Comparison of ENCODE assay signal across 28 cellular contexts in genomic region chr5:109644829-109645228, GRCh38. TPM values are rescaled to one million over a fixed set of nuclear protein-coding genes. Genes with fewer than 3 reads are reported as not detected.
DNase-seq lines count a peak whose midpoint lies in the region; ATAC-seq, FAIRE-seq and TF ChIP-seq lines count a peak whose summit lies in the region.
"Had no signal": no experiment of that assay in that cellular context is flagged by ENCODE, and none has a peak within 500 bp of the region (broad histone marks: within the 10 kb centered on the region; RNA-seq: fewer than 3 reads in every experiment).

No MANE protein-coding gene starts in this region.

- no peak overlapping the region for H2BK120ac ChIP-seq in H1 (replicated peaks; ENCODE audit: low read depth, low read length)
- peak overlapping the region; percentile 92 for H2BK120ac ChIP-seq in mesendoderm (ENCODE audit: low read depth, low read length)

- 70% methylated on average over 7 of the region's 7 CpGs; no CpG with 5 or more reads in 1 of the 2 experiments for WGBS in H1 (ENCODE audit: extremely low coverage in 1 of 2, insufficient coverage in 1 of 2, insufficient read length in 1 of 2, insufficient replicate concordance in 2 of 2, low coverage in 1 of 2, low lambda C conversion rate in 2 of 2, missing lambda C conversion rate in 1 of 2), 2 experiments
- WGBS in mesendoderm (ENCODE audit: extremely low coverage, insufficient coverage, low lambda C conversion rate): no CpG with 5 or more reads among the region's 7 CpGs

- no peaks in the 10 kb centered on the region for H3K79me1 ChIP-seq in H1 (ENCODE audit: low read depth, low read length)
- no peaks in the 10 kb centered on the region for H3K79me1 ChIP-seq in mesendoderm (ENCODE audit: low read length)

- peaks cover 8% of the 10 kb centered on the region for H3K9me3 Mint-ChIP-seq in activated naive CD8-positive, alpha-beta T cell treated with anti-CD3 and anti-CD28 coated beads, Interleukin-2, amount 50 U/mL, for 24 hours

- H3K23me2 ChIP-seq in H1 (ENCODE audit: low read depth, low read length): no peaks in the 10 kb centered on the region

- H3K14ac ChIP-seq in H1 (ENCODE audit: insufficient read length): no peak overlapping the region

- H4K91ac ChIP-seq in H1 (replicated peaks; ENCODE audit: insufficient read length, low read length): no peak overlapping the region

- H3K4me3 Mint-ChIP-seq in activated naive CD8-positive, alpha-beta T cell treated with anti-CD3 and anti-CD28 coated beads, Interleukin-2, amount 50 U/mL, for 24 hours: no peak overlapping the region
- H3K4me3 Mint-ChIP-seq: activated CD8-positive, alpha-beta T cell treated with anti-CD3 and anti-CD28 coated beads, Interleukin-2, amount 10 ng/mL, durations not matched to agents 7 days and 5 days; CD14-positive monocyte; memory B cell; naive B cell had no signal

- no peak overlapping the region for H2BK20ac ChIP-seq in H1 (ENCODE audit: low read length)

- peak overlapping the region in 1 of 2 experiments; percentile 23; a peak in 1 of 4 replicates for H3K4me2 ChIP-seq in H1 (ENCODE audit: insufficient read depth in 1 of 2, low read depth in 2 of 2, low read length in 2 of 2)
- no peak overlapping the region for H3K4me2 ChIP-seq in mesendoderm (ENCODE audit: low read length)

- H3K9ac ChIP-seq in NT2/D1 (ENCODE audit: insufficient read length, low read depth): no peak overlapping the region
- H3K9ac ChIP-seq in H1 (replicated peaks in 1 of 4; ENCODE audit: extremely low read depth in 1 of 4, low read depth in 3 of 4, low read length in 3 of 4): no peak overlapping the region; a peak in 1 of 7 replicates
- no peak overlapping the region for H3K9ac ChIP-seq in mesendoderm (ENCODE audit: low read length)
- H3K9ac ChIP-seq: parathyroid adenoma had no signal

- H3K36me3 ChIP-seq in NT2/D1 (ENCODE audit: insufficient read depth, insufficient read length, low read length) (no peaks in the 10 kb centered on the region), H1 (ENCODE audit: control insufficient read depth in 2 of 4, insufficient read depth in 4 of 4, low read length in 3 of 4) (no peaks in the 10 kb centered on the region; a peak in 2 of 8 replicates), mesendoderm (ENCODE audit: control insufficient read depth, insufficient read depth, low read length) (no peaks in the 10 kb centered on the region)
- H3K36me3 ChIP-seq: breast epithelium, esophagus squamous epithelium, gastroesophageal sphincter, tibial artery had no signal

- H3K56ac ChIP-seq in H1 (replicated peaks; ENCODE audit: insufficient read length, low read depth, low read length) (no peak overlapping the region), mesendoderm (ENCODE audit: low read length) (peak overlapping the region; percentile 7)

- TF ChIP-seq CTCF in H1 (IDR thresholded peaks at IDR 0.05; ENCODE audit: control extremely low read depth in 1 of 3, insufficient read depth in 1 of 3, low read depth in 1 of 3, low read length in 3 of 3): no peak

- H3K36me3 Mint-ChIP-seq in activated naive CD8-positive, alpha-beta T cell treated with anti-CD3 and anti-CD28 coated beads, Interleukin-2, amount 50 U/mL, for 24 hours (ENCODE audit: low read depth): no peaks in the 10 kb centered on the region
- H3K36me3 Mint-ChIP-seq: memory B cell, naive B cell had no signal

- no peak overlapping the region for H3K23ac ChIP-seq in H1 (ENCODE audit: insufficient read length)
- H3K23ac ChIP-seq in mesendoderm (ENCODE audit: low read length): no peak overlapping the region

- H3K4me1 ChIP-seq in NT2/D1 (ENCODE audit: insufficient read depth, insufficient read length) (no peaks in the 10 kb centered on the region), H1 (replicated peaks in 1 of 4; ENCODE audit: control insufficient read depth in 3 of 4, insufficient read depth in 4 of 4, low read length in 3 of 4) (peaks cover 0 to 8% (median 5%) of the 10 kb centered on the region in 4 experiments; a peak in 5 of 7 replicates), mesendoderm (ENCODE audit: control insufficient read depth, low read depth, low read length) (peaks cover 10% of the 10 kb centered on the region)
- H3K4me1 ChIP-seq: breast epithelium, esophagus squamous epithelium, parathyroid adenoma had no signal

- TF ChIP-seq RAD21 in H1 (IDR thresholded peaks at IDR 0.05 in 1 of 2, conservative IDR thresholded peaks at IDR 0.05 in 1 of 2; ENCODE audit: low read depth in 2 of 2, low read length in 2 of 2): no peak

- no peak for ATAC-seq in activated naive CD8-positive, alpha-beta T cell treated with anti-CD3 and anti-CD28 coated beads, Interleukin-2, amount 50 U/mL, for 24 hours
- ATAC-seq in HG02981 (IDR thresholded peaks at IDR 0.05; ENCODE audit: unreplicated experiment): no peak
- ATAC-seq: activated CD8-positive, alpha-beta T cell treated with anti-CD3 and anti-CD28 coated beads, Interleukin-2, amount 10 ng/mL, durations not matched to agents 7 days and 5 days; gastroesophageal sphincter; left colon; right cardiac atrium had no signal

- TF ChIP-seq EP300 in H1 (IDR thresholded peaks at IDR 0.05; ENCODE audit: borderline replicate concordance in 1 of 2, low read depth in 2 of 2, low read length in 2 of 2): no peak

- H4K20me1 ChIP-seq in H1 (replicated peaks in 1 of 2; ENCODE audit: control insufficient read depth in 1 of 2, insufficient read depth in 2 of 2, low read length in 2 of 2): no peaks in the 10 kb centered on the region

- H3K27me3 Mint-ChIP-seq in activated naive CD8-positive, alpha-beta T cell treated with anti-CD3 and anti-CD28 coated beads, Interleukin-2, amount 50 U/mL, for 24 hours: no peaks in the 10 kb centered on the region
- H3K27me3 Mint-ChIP-seq: memory B cell had no signal

- H3K4ac ChIP-seq in H1 (replicated peaks; ENCODE audit: insufficient read length, low read depth, low read length): no peak overlapping the region
- H3K4ac ChIP-seq in mesendoderm (ENCODE audit: low read depth, low read length): no peak overlapping the region

- H3K9me3 ChIP-seq in NT2/D1 (ENCODE audit: insufficient read depth, low read length) (peaks cover 21% of the 10 kb centered on the region; the same call in 1 of the 2 replicates), H1 (ENCODE audit: insufficient read depth in 2 of 2, low read depth in 1 of 2, low read length in 1 of 2) (peaks cover 2 to 4% of the 10 kb centered on the region in 2 experiments; a peak in 2 of 4 replicates)
- H3K9me3 ChIP-seq: breast epithelium, esophagus squamous epithelium, gastroesophageal sphincter, tibial artery had no signal

- H2AFZ ChIP-seq in H1 (ENCODE audit: low read length): peak overlapping the region; percentile 69
- H2AFZ ChIP-seq: parathyroid adenoma had no signal

- CTCF ChIA-PET in H1 (lab: Charles Lee; ENCODE audit: partially characterized antibody): interaction anchor here (1.5 to 3.2 kb wide), 2 partner anchors 32 to 43 kb away, joined by 3 to 10 read pairs; no protein-coding TSS in a partner anchor

- H3K4me1 Mint-ChIP-seq in activated naive CD8-positive, alpha-beta T cell treated with anti-CD3 and anti-CD28 coated beads, Interleukin-2, amount 50 U/mL, for 24 hours: no peaks in the 10 kb centered on the region
- H3K4me1 Mint-ChIP-seq: CD14-positive monocyte, memory B cell, naive B cell had no signal

- H2BK5ac ChIP-seq in H1 (ENCODE audit: low read depth, low read length) (no peak overlapping the region; the same call in 1 of the 2 replicates), mesendoderm (ENCODE audit: low read length) (no peak overlapping the region)

- POLR2A ChIA-PET in H1 (lab: Charles Lee; ENCODE audit: partially characterized antibody): no interaction called here

- TF ChIP-seq POLR2A in H1 (IDR thresholded peaks at IDR 0.05; ENCODE audit: control extremely low read depth in 1 of 2, low read depth in 2 of 2, low read length in 2 of 2): no peak

- H4K5ac ChIP-seq in H1 (ENCODE audit: insufficient read length, low read depth, low read length) (no peak overlapping the region), mesendoderm (ENCODE audit: low read length) (no peak overlapping the region)

- H4K8ac ChIP-seq in H1 (ENCODE audit: extremely low read depth, insufficient read depth, low read length): no peak overlapping the region
- no peak overlapping the region for H4K8ac ChIP-seq in mesendoderm (ENCODE audit: low read depth, low read length)

- FAIRE-seq in H1 (lab: Jason Lieb, UNC): no peak
- FAIRE-seq: GM12892 had no signal

- H3K18ac ChIP-seq in H1 (ENCODE audit: extremely low read depth, low read length): no peak overlapping the region
- H3K18ac ChIP-seq in mesendoderm (ENCODE audit: low read length): peak overlapping the region; percentile 98

- no peak overlapping the region for H3K27ac Mint-ChIP-seq in activated naive CD8-positive, alpha-beta T cell treated with anti-CD3 and anti-CD28 coated beads, Interleukin-2, amount 50 U/mL, for 24 hours
- H3K27ac Mint-ChIP-seq: activated CD8-positive, alpha-beta T cell treated with anti-CD3 and anti-CD28 coated beads, Interleukin-2, amount 10 ng/mL, durations not matched to agents 7 days and 5 days; CD14-positive monocyte; memory B cell had no signal

- H2BK15ac ChIP-seq in H1 (ENCODE audit: low read length): no peak overlapping the region
- no peak overlapping the region for H2BK15ac ChIP-seq in mesendoderm (replicated peaks; ENCODE audit: low read depth)

- H2BK12ac ChIP-seq in H1 (ENCODE audit: low read depth, low read length): no peak overlapping the region

- H3K27me3 ChIP-seq in NT2/D1 (ENCODE audit: insufficient read depth, insufficient read length) (no peaks in the 10 kb centered on the region), H1 (replicated peaks in 1 of 4; ENCODE audit: control insufficient read depth in 3 of 4, extremely low read depth in 1 of 4, insufficient read depth in 3 of 4, low read length in 3 of 4) (no peaks in the 10 kb centered on the region), mesendoderm (ENCODE audit: insufficient read depth, low read length, poor library complexity) (no peaks in the 10 kb centered on the region)
- H3K27me3 ChIP-seq: breast epithelium, esophagus squamous epithelium, gastroesophageal sphincter, tibial artery had no signal

- H3K4me3 ChIP-seq in NT2/D1 (ENCODE audit: insufficient read length, low read depth) (no peak overlapping the region), H1 (ENCODE audit: extremely low read depth in 1 of 4, insufficient read depth in 2 of 4, low read depth in 3 of 4, low read length in 4 of 4) (no peak overlapping the region), mesendoderm (ENCODE audit: low read length) (no peak overlapping the region)
- H3K4me3 ChIP-seq: breast epithelium, coronary artery, esophagus squamous epithelium, gastroesophageal sphincter, tibial artery had no signal

- peak; percentile 16 for DNase-seq in NT2/D1 (ENCODE audit: low read depth, low spot score)
- peak in 1 of 2 experiments; percentile 3 for DNase-seq in H1 (ENCODE audit: low read depth in 1 of 2, low spot score in 2 of 2)
- DNase-seq in mesendoderm: peak; percentile 92
- no peak for DNase-seq in substantia nigra (lab: John Stamatoyannopoulos, UW)
- no peak for DNase-seq in C1 segment of cervical spinal cord (lab: John Stamatoyannopoulos, UW)
- no peak for DNase-seq in NCI-H2107 treated with DMSO at 0.1 percent for 48 hours (lab: John Stamatoyannopoulos, UW; ENCODE audit: unreplicated experiment)
- no peak for DNase-seq in activated naive CD8-positive, alpha-beta T cell treated with anti-CD3 and anti-CD28 coated beads, Interleukin-2, amount 50 U/mL, for 24 hours
- DNase-seq: activated CD4-positive, alpha-beta T cell treated with anti-CD3 and anti-CD28 coated beads for 1 hour; activated CD8-positive, alpha-beta T cell treated with anti-CD3 and anti-CD28 coated beads, Interleukin-2, amount 10 ng/mL, durations not matched to agents 7 days and 5 days; activated T-cell treated with anti-CD3 and anti-CD28 coated beads for 4 hours; EL; esophagus squamous epithelium; KG1; left colon; naive B cell; NCI-H2171 treated with DMSO at 0.1 percent for 48 hours; NCI-H524 treated with DMSO at 0.1 percent for 48 hours; right cardiac atrium; stimulated activated naive CD4-positive, alpha-beta T cell treated with Interleukin-2 at 50 U/mL for 16 hours; tibial artery had no signal

- H3K79me2 ChIP-seq in H1 (ENCODE audit: control insufficient read depth in 1 of 2, insufficient read depth in 2 of 2, low read length in 2 of 2): no peaks in the 10 kb centered on the region
- no peaks in the 10 kb centered on the region for H3K79me2 ChIP-seq in mesendoderm (ENCODE audit: control insufficient read depth, insufficient read depth, low read length)
- H3K79me2 ChIP-seq: parathyroid adenoma had no signal

- no peak overlapping the region for H2AK5ac ChIP-seq in H1 (ENCODE audit: low read depth, low read length)
- H2AK5ac ChIP-seq in mesendoderm (ENCODE audit: low read length): no peak overlapping the region

- no peak overlapping the region for H3K27ac ChIP-seq in H1 (ENCODE audit: low read depth, low read length)
- peak overlapping the region; percentile 87 for H3K27ac ChIP-seq in mesendoderm (ENCODE audit: low read depth, low read length)
- H3K27ac ChIP-seq in substantia nigra (ENCODE audit: low read depth, low read length, poor library complexity, severe bottlenecking): peak overlapping the region; percentile 89
- H3K27ac ChIP-seq: breast epithelium, coronary artery, esophagus squamous epithelium, parathyroid adenoma had no signal

RNA-seq across cellular contexts. Expression of gene MAN2A1, which starts 44.9 kb away (rescaled TPM):
- total RNA-seq in H1 (2021; fragmentation: NEBNext Ultra II Directional; extraction: Animal tissue kit (Norgen Biotek cat#: 25700)): 98.5 and 102 TPM in 2 replicates
- polyA plus RNA-seq in H1 (2011; rRNA removed): 20.1 and 29.1 TPM in 2 replicates
- polyA plus RNA-seq in H1 (2011; cell fraction: cytosol; rRNA removed): 35.0 TPM
- polyA plus RNA-seq in H1 (2011; cell fraction: nucleus; rRNA removed): 28.9 TPM
- polyA plus RNA-seq in H1 (2012, experiment 1 of 2): 29.2 to 52.7 TPM (median 36.2 TPM) in 4 replicates
- polyA plus RNA-seq in H1 (2012, experiment 2 of 2): 3.3 TPM
- 92.3 TPM for polyA plus RNA-seq in H1 (2013, experiment 1 of 2)
- polyA plus RNA-seq in H1 (2013, experiment 2 of 2): 83.3 TPM
- polyA minus RNA-seq in H1 (2011; rRNA and poly(A)+ RNA removed): 120 and 166 TPM in 2 replicates
- polyA minus RNA-seq in H1 (2011; cell fraction: cytosol; rRNA and poly(A)+ RNA removed): 68.3 TPM
- 160 TPM for polyA minus RNA-seq in H1 (2011; cell fraction: nucleus; rRNA and poly(A)+ RNA removed)
- 56.3 TPM for polyA plus RNA-seq in mesendoderm (2013, experiment 1 of 2)
- 55.7 TPM for polyA plus RNA-seq in mesendoderm (2013, experiment 2 of 2)

Comparison
In these comparisons a context has a peak if more than half of its experiments do, and no peak if none do; other contexts are left out.
1. DNase-seq: peak in NT2/D1 (single experiment) and mesendoderm (single experiment); none in substantia nigra (0 of 49), C1 segment of cervical spinal cord (0 of 14), NCI-H2107 treated with DMSO at 0.1 percent for 48 hours (single experiment) and activated naive CD8-positive, alpha-beta T cell treated with anti-CD3 and anti-CD28 coated beads, Interleukin-2, amount 50 U/mL, for 24 hours (single experiment).